Comparison of ENCODE assay signal across 9 cellular contexts in genomic region chr15:31264534-31265089, GRCh38.
A peak's percentile ranks its signal among the peaks of the same experiment; 100 is the strongest.
DNase-seq lines count a peak whose midpoint lies in the region; ATAC-seq, FAIRE-seq and TF ChIP-seq lines count a peak whose summit lies in the region.
"Had no signal": no experiment of that assay in that cellular context is flagged by ENCODE, and none has a peak within 500 bp of the region (broad histone marks: within the 10 kb centered on the region; RNA-seq: fewer than 3 reads in every experiment).

No MANE protein-coding gene starts in this region.

- H3K36me3 ChIP-seq in RWPE2 (ENCODE audit: low read depth) (no peaks in the 10 kb centered on the region), H1 (ENCODE audit: control insufficient read depth in 2 of 4, insufficient read depth in 4 of 4, low read length in 3 of 4) (no peaks in the 10 kb centered on the region), sigmoid colon (no peaks in the 10 kb centered on the region)

- CTCF ChIA-PET in H1 (lab: Charles Lee; ENCODE audit: partially characterized antibody) = interaction anchor here (0.6 to 1.8 kb wide), 7 partner anchors 9 to 226 kb away, joined by 3 to 6 read pairs (median 3); no protein-coding TSS in a partner anchor

- H4K8ac ChIP-seq in H1 (ENCODE audit: extremely low read depth, insufficient read depth, low read length) = peak overlapping the region; percentile 85; the same call in 1 of the 2 replicates

- no peak overlapping the region for H3K4me2 ChIP-seq in H1 (ENCODE audit: insufficient read depth in 1 of 2, low read depth in 2 of 2, low read length in 2 of 2)

- no peak overlapping the region for H2BK12ac ChIP-seq in H1 (ENCODE audit: low read depth, low read length)

- 90% methylated on average over 4 of the region's 6 CpGs; no CpG with 5 or more reads in 1 of the 2 experiments for WGBS in H1 (ENCODE audit: extremely low coverage in 1 of 2, insufficient coverage in 1 of 2, insufficient read length in 1 of 2, insufficient replicate concordance in 2 of 2, low coverage in 1 of 2, low lambda C conversion rate in 2 of 2, missing lambda C conversion rate in 1 of 2), 2 experiments
- WGBS in sigmoid colon, 2 donors = 33 to 59% methylated on average over 6 of the region's 6 CpGs

- no peak overlapping the region for H3K23ac ChIP-seq in H1 (ENCODE audit: insufficient read length)

- POLR2A ChIA-PET in H1 (lab: Charles Lee; ENCODE audit: partially characterized antibody) = interaction anchor here (1.0 kb wide), 1 partner anchor 25 kb away, joined by 3 read pairs; no protein-coding TSS in a partner anchor

- TF ChIP-seq EP300 in H1 (IDR thresholded peaks at IDR 0.05; ENCODE audit: borderline replicate concordance in 1 of 2, low read depth in 2 of 2, low read length in 2 of 2) = no peak
- no peak for TF ChIP-seq EP300 in sigmoid colon (IDR thresholded peaks at IDR 0.05)

- H3K4me3 ChIP-seq in RWPE2 (ENCODE audit: severe bottlenecking) (no peak overlapping the region), H1 (ENCODE audit: extremely low read depth in 1 of 4, insufficient read depth in 2 of 4, low read depth in 3 of 4, low read length in 4 of 4) (no peak overlapping the region), sigmoid colon (no peak overlapping the region)
- H3K4me3 ChIP-seq: GM23248 had no signal

- H4K20me1 ChIP-seq in H1 (replicated peaks in 1 of 2; ENCODE audit: control insufficient read depth in 1 of 2, insufficient read depth in 2 of 2, low read length in 2 of 2) = no peaks in the 10 kb centered on the region

- H4K5ac ChIP-seq in H1 (ENCODE audit: insufficient read length, low read depth, low read length) = no peak overlapping the region

- intact Hi-C loops in sigmoid colon (cut with DNase I) = no loop called here

- FAIRE-seq in H1 (lab: Jason Lieb, UNC) = no peak

- no peaks in the 10 kb centered on the region for H3K27me3 ChIP-seq in RWPE2 (ENCODE audit: insufficient read depth, poor library complexity, severe bottlenecking)
- no peaks in the 10 kb centered on the region for H3K27me3 ChIP-seq in H1 (replicated peaks in 1 of 4; ENCODE audit: control insufficient read depth in 3 of 4, extremely low read depth in 1 of 4, insufficient read depth in 3 of 4, low read length in 3 of 4)
- no peaks in the 10 kb centered on the region for H3K27me3 ChIP-seq in sigmoid colon

- H3K4me1 ChIP-seq in RWPE2 (ENCODE audit: insufficient read depth, poor library complexity, severe bottlenecking) (peaks cover 9% of the 10 kb centered on the region), H1 (replicated peaks in 1 of 4; ENCODE audit: control insufficient read depth in 3 of 4, insufficient read depth in 4 of 4, low read length in 3 of 4) (peaks cover 0 to 3% (median 0%) of the 10 kb centered on the region in 4 experiments; a peak in 3 of 7 replicates), sigmoid colon (peaks cover 0 to 16% (median 12%) of the 10 kb centered on the region in 4 donors)

- no peak; the same call in 2 of the 3 replicates for ATAC-seq in RWPE2 (ENCODE audit: low read depth)

- TF ChIP-seq RAD21 in H1 (IDR thresholded peaks at IDR 0.05 in 1 of 2, conservative IDR thresholded peaks at IDR 0.05 in 1 of 2; ENCODE audit: low read depth in 2 of 2, low read length in 2 of 2) = no peak

- H2BK120ac ChIP-seq in H1 (replicated peaks; ENCODE audit: low read depth, low read length) = no peak overlapping the region

- H3K4ac ChIP-seq in H1 (replicated peaks; ENCODE audit: insufficient read length, low read depth, low read length) = no peak overlapping the region

- H3K9me3 ChIP-seq in RWPE2 (ENCODE audit: severe bottlenecking) = no peaks in the 10 kb centered on the region
- no peaks in the 10 kb centered on the region for H3K9me3 ChIP-seq in H1 (ENCODE audit: insufficient read depth in 2 of 2, low read depth in 1 of 2, low read length in 1 of 2)
- no peaks in the 10 kb centered on the region for H3K9me3 ChIP-seq in sigmoid colon

- H3K23me2 ChIP-seq in H1 (ENCODE audit: low read depth, low read length) = no peaks in the 10 kb centered on the region

- H2AK5ac ChIP-seq in H1 (ENCODE audit: low read depth, low read length) = no peak overlapping the region

- TF ChIP-seq POLR2A in GM18526 (IDR thresholded peaks at IDR 0.05; ENCODE audit: extremely low read depth, insufficient read length) (peak; percentile 5), H1 (IDR thresholded peaks at IDR 0.05; ENCODE audit: control extremely low read depth in 1 of 2, low read depth in 2 of 2, low read length in 2 of 2) (no peak), sigmoid colon (IDR thresholded peaks at IDR 0.05) (no peak)

- no peak overlapping the region for H2BK15ac ChIP-seq in H1 (ENCODE audit: low read length)

- no peaks in the 10 kb centered on the region for H3K79me2 ChIP-seq in H1 (ENCODE audit: control insufficient read depth in 1 of 2, insufficient read depth in 2 of 2, low read length in 2 of 2)

- no peak overlapping the region for H4K91ac ChIP-seq in H1 (replicated peaks; ENCODE audit: insufficient read length, low read length)

- H3K79me1 ChIP-seq in H1 (ENCODE audit: low read depth, low read length) = no peaks in the 10 kb centered on the region

- H3K9ac ChIP-seq in H1 (replicated peaks in 1 of 4; ENCODE audit: extremely low read depth in 1 of 4, low read depth in 3 of 4, low read length in 3 of 4) = no peak overlapping the region
- H3K9ac ChIP-seq: GM23248 had no signal

- H3K27ac ChIP-seq in RWPE2 (ENCODE audit: poor library complexity, severe bottlenecking) = peak overlapping the region; percentile 14
- H3K27ac ChIP-seq in H1 (ENCODE audit: low read depth, low read length) = no peak overlapping the region
- H3K27ac ChIP-seq in sigmoid colon = peak overlapping the region; percentile 37 to 59 (median 48)
- H3K27ac ChIP-seq: GM23248 had no signal

- no peak overlapping the region for H2AFZ ChIP-seq in H1 (ENCODE audit: low read length)
- H2AFZ ChIP-seq: GM23248 had no signal

- TF ChIP-seq CTCF in RWPE2 (IDR thresholded peaks at IDR 0.05; ENCODE audit: poor library complexity, severe bottlenecking) = no peak
- no peak for TF ChIP-seq CTCF in H1 (IDR thresholded peaks at IDR 0.05; ENCODE audit: control extremely low read depth in 1 of 3, insufficient read depth in 1 of 3, low read depth in 1 of 3, low read length in 3 of 3)
- TF ChIP-seq CTCF in sigmoid colon (IDR thresholded peaks at IDR 0.05) = no peak

- no peak overlapping the region for H2BK5ac ChIP-seq in H1 (ENCODE audit: low read depth, low read length)

- no peak overlapping the region for H3K14ac ChIP-seq in H1 (ENCODE audit: insufficient read length)

- H3K18ac ChIP-seq in H1 (ENCODE audit: extremely low read depth, low read length) = no peak overlapping the region

- H2BK20ac ChIP-seq in H1 (ENCODE audit: low read length) = no peak overlapping the region

- DNase-seq in RWPE2 (ENCODE audit: low spot score) (peak; percentile 40), H1 (ENCODE audit: low read depth in 1 of 2, low spot score in 2 of 2) (no peak), sigmoid colon (no peak), anterior cingulate cortex (lab: John Stamatoyannopoulos, UW) (no peak), NOMO-1 treated with dmso at 0.1 percent for 144 hours (lab: John Stamatoyannopoulos, UW; ENCODE audit: unreplicated experiment) (no peak), Kasumi-1 (lab: John Stamatoyannopoulos, UW) (no peak), epidermal melanocyte (ENCODE audit: insufficient read length, low spot score) (no peak)
- DNase-seq: GM23248 had no signal

- no peak overlapping the region for H3K56ac ChIP-seq in H1 (replicated peaks; ENCODE audit: insufficient read length, low read depth, low read length)

TF ChIP-seq in H1, 55 proteins besides CTCF, POLR2A, EP300 and RAD21:
- no peak for TF ChIP-seq HDAC6 (IDR thresholded peaks at IDR 0.05; ENCODE audit: low read depth, low read length)
- no peak for TF ChIP-seq GABPA (IDR thresholded peaks at IDR 0.05; ENCODE audit: borderline replicate concordance, insufficient read depth, low read length)
- TF ChIP-seq GTF2F1 (IDR thresholded peaks at IDR 0.05; ENCODE audit: borderline replicate concordance, low read depth, low read length) = no peak
TF ChIP-seq in H1: peak in this region for 0.
